18 cellular contexts compared by ENCODE assay signal in genomic region chr15:69808756-69809155, GRCh38.
"Had no signal": no experiment of that assay in that cellular context is flagged by ENCODE, and none has a peak within 500 bp of the region (broad histone marks: within the 10 kb centered on the region; RNA-seq: fewer than 3 reads in every experiment).

No MANE protein-coding gene starts in this region.

- H3K4me3 Mint-ChIP-seq: activated B cell treated with CpG ODN at 0.5 μM for 24 hours; activated CD4-positive, alpha-beta T cell treated with anti-CD3 and anti-CD28 coated beads, Interleukin-2, amount 10 ng/mL, durations not matched to agents 7 days and 5 days; activated naive CD4-positive, alpha-beta T cell treated with anti-CD3 and anti-CD28 coated beads for 36 hours; activated T-helper 17 cell treated with anti-CD3 and anti-CD28 coated beads, Interleukin-2, amount 50 U/mL, for 72 hours; dendritic cell treated with granulocyte-macrophage colony-stimulating factor and Interleukin-4, amounts not matched to agents 40 ng/mL and 50 ng/mL, for 4 days; effector memory CD8-positive, alpha-beta T cell; immature natural killer cell; natural killer cell treated with Interleukin-12 subunit alpha and Interleukin-12 subunit beta and Interleukin-15 and Interleukin-18, amount 100 ng/mL, for 72 hours; stimulated activated naive CD8-positive, alpha-beta T cell treated with anti-CD3 and anti-CD28 coated beads, Interleukin-15, amount 100 ng/mL, for 72 hours; T-helper 1 cell treated with Interleukin-12 subunit alpha and Interleukin-12 subunit beta and Interleukin-4 antibody, amounts not matched to agents 30 μg/mL and 1 μg/mL, for 36 hours had no signal

- H3K36me3 ChIP-seq: thoracic aorta had no signal

- H3K27ac ChIP-seq: body of pancreas, epithelial cell of prostate, thoracic aorta had no signal

- ATAC-seq: body of pancreas; effector memory CD8-positive, alpha-beta T cell; natural killer cell treated with Interleukin-12 subunit alpha and Interleukin-12 subunit beta and Interleukin-15 and Interleukin-18, amount 100 ng/mL, for 72 hours had no signal

- H3K9me3 Mint-ChIP-seq: activated B cell treated with CpG ODN at 0.5 μM for 24 hours; activated CD4-positive, alpha-beta T cell treated with anti-CD3 and anti-CD28 coated beads, Interleukin-2, amount 10 ng/mL, durations not matched to agents 7 days and 5 days; activated naive CD4-positive, alpha-beta T cell treated with anti-CD3 and anti-CD28 coated beads for 36 hours; activated T-helper 17 cell treated with anti-CD3 and anti-CD28 coated beads, Interleukin-2, amount 50 U/mL, for 72 hours; dendritic cell treated with granulocyte-macrophage colony-stimulating factor and Interleukin-4, amounts not matched to agents 40 ng/mL and 50 ng/mL, for 4 days; effector memory CD8-positive, alpha-beta T cell; immature natural killer cell; natural killer cell treated with Interleukin-12 subunit alpha and Interleukin-12 subunit beta and Interleukin-15 and Interleukin-18, amount 100 ng/mL, for 72 hours; stimulated activated naive CD8-positive, alpha-beta T cell treated with anti-CD3 and anti-CD28 coated beads, Interleukin-15, amount 100 ng/mL, for 72 hours; T-helper 1 cell treated with Interleukin-12 subunit alpha and Interleukin-12 subunit beta and Interleukin-4 antibody, amounts not matched to agents 30 μg/mL and 1 μg/mL, for 36 hours had no signal

- DNase-seq: activated B cell treated with CpG ODN at 0.5 μM for 24 hours; activated CD4-positive, alpha-beta T cell treated with anti-CD3 and anti-CD28 coated beads, Interleukin-2, amount 10 ng/mL, durations not matched to agents 7 days and 5 days; activated CD8-positive, alpha-beta memory T cell treated with anti-CD3 and anti-CD28 coated beads for 24 hours; activated T-cell treated with anti-CD3 and anti-CD28 coated beads for 4 hours; amniotic stem cell; effector memory CD8-positive, alpha-beta T cell; immature natural killer cell; left cardiac atrium; stimulated activated CD4-positive, alpha-beta T cell treated with anti-CD3 and anti-CD28 coated beads, Interleukin-4, amount 100 ng/mL, for 4 hours had no signal

- H3K4me3 ChIP-seq: body of pancreas, thoracic aorta had no signal

- H3K4me1 Mint-ChIP-seq: activated T-helper 17 cell treated with anti-CD3 and anti-CD28 coated beads, Interleukin-2, amount 50 U/mL, for 72 hours had no signal

- H3K27me3 ChIP-seq: body of pancreas had no signal

- H3K4me1 ChIP-seq: body of pancreas had no signal

- H3K9me3 ChIP-seq: body of pancreas, thoracic aorta had no signal

- H3K36me3 Mint-ChIP-seq: immature natural killer cell; natural killer cell treated with Interleukin-12 subunit alpha and Interleukin-12 subunit beta and Interleukin-15 and Interleukin-18, amount 100 ng/mL, for 72 hours had no signal

- H3K27ac Mint-ChIP-seq: activated B cell treated with CpG ODN at 0.5 μM for 24 hours; activated CD4-positive, alpha-beta T cell treated with anti-CD3 and anti-CD28 coated beads, Interleukin-2, amount 10 ng/mL, durations not matched to agents 7 days and 5 days; dendritic cell treated with granulocyte-macrophage colony-stimulating factor and Interleukin-4, amounts not matched to agents 40 ng/mL and 50 ng/mL, for 4 days; effector memory CD8-positive, alpha-beta T cell; immature natural killer cell; natural killer cell treated with Interleukin-12 subunit alpha and Interleukin-12 subunit beta and Interleukin-15 and Interleukin-18, amount 100 ng/mL, for 72 hours; T-helper 1 cell treated with Interleukin-12 subunit alpha and Interleukin-12 subunit beta and Interleukin-4 antibody, amounts not matched to agents 30 μg/mL and 1 μg/mL, for 36 hours had no signal
